Comparison of ENCODE assay signal across 8 cellular contexts in genomic region chr10:71728218-71728737, GRCh38. TPM values are rescaled to one million over a fixed set of nuclear protein-coding genes. Genes with fewer than 3 reads are reported as not detected.
DNase-seq lines count a peak whose midpoint lies in the region; ATAC-seq and TF ChIP-seq lines count a peak whose summit lies in the region.

No MANE protein-coding gene starts in this region.

- peak overlapping the region; percentile 24 to 82 for H3K4me3 Mint-ChIP-seq in CD14-positive monocyte
- no peak overlapping the region for H3K4me3 Mint-ChIP-seq in dendritic cell treated with granulocyte-macrophage colony-stimulating factor and Interleukin-4, amounts not matched to agents 40 ng/mL and 50 ng/mL, for 4 days

- intact Hi-C loops in CD14-positive monocyte (cut with micrococcal nuclease), result loop anchor here (2.0 to 5.0 kb wide), 3 partner anchors 39 to 84 kb away; no protein-coding TSS in a partner anchor
- intact Hi-C loops in dendritic cell treated with granulocyte-macrophage colony-stimulating factor and Interleukin-4, amounts not matched to agents 40 ng/mL and 50 ng/mL, for 4 days (cut with micrococcal nuclease), result loop anchor here (1.0 kb wide), 1 partner anchor 45 kb away; the partner anchor contains the start of gene VSIR
- intact Hi-C loops in sciatic nerve (cut with DNase I), result no loop called here

- peak overlapping the region; percentile 85 for H3K27ac ChIP-seq in HL-60 (replicated peaks)

- no peak for TF ChIP-seq CTCF in CD14-positive monocyte (IDR thresholded peaks at IDR 0.05)
- no peak for TF ChIP-seq CTCF in HL-60 (IDR thresholded peaks at IDR 0.05; ENCODE audit: insufficient read depth, low read length)

- H3K4me1 Mint-ChIP-seq in CD14-positive monocyte, result peaks cover 91% of the 10 kb centered on the region
- peaks cover 94% of the 10 kb centered on the region for H3K4me1 Mint-ChIP-seq in dendritic cell treated with granulocyte-macrophage colony-stimulating factor and Interleukin-4, amounts not matched to agents 40 ng/mL and 50 ng/mL, for 4 days (ENCODE audit: low read depth)

- no peaks in the 10 kb centered on the region for H3K27me3 ChIP-seq in HL-60 (ENCODE audit: insufficient read depth, poor library complexity, severe bottlenecking)

- no peak for DNase-seq in CD14-positive monocyte (ENCODE audit: low spot score)
- DNase-seq in HL-60 (ENCODE audit: low read depth in 1 of 2, low spot score in 1 of 2), result no peak
- no peak for DNase-seq in sciatic nerve (ENCODE audit: low spot score)
- no peak for DNase-seq in pons (ENCODE audit: low spot score)
- DNase-seq in activated CD8-positive, alpha-beta memory T cell treated with anti-CD3 and anti-CD28 coated beads, Interleukin-2, amount 50 U/mL, for 4 hours, result no peak
- DNase-seq in amniotic stem cell (lab: John Stamatoyannopoulos, UW), result no peak

- H3K27ac Mint-ChIP-seq in CD14-positive monocyte, result peak overlapping the region; percentile 92 to 99 (median 97)
- H3K27ac Mint-ChIP-seq in dendritic cell treated with granulocyte-macrophage colony-stimulating factor and Interleukin-4, amounts not matched to agents 40 ng/mL and 50 ng/mL, for 4 days, result peak overlapping the region; percentile 97

- peaks cover 0 to 2% (median 0%) of the 10 kb centered on the region in 3 donors for H3K27me3 Mint-ChIP-seq in CD14-positive monocyte (ENCODE audit: low read depth in 3 of 3)
- H3K27me3 Mint-ChIP-seq in dendritic cell treated with granulocyte-macrophage colony-stimulating factor and Interleukin-4, amounts not matched to agents 40 ng/mL and 50 ng/mL, for 4 days, result no peaks in the 10 kb centered on the region

- H3K9me3 Mint-ChIP-seq in CD14-positive monocyte, result peaks cover 0 to 3% (median 0%) of the 10 kb centered on the region in 7 donors
- H3K9me3 Mint-ChIP-seq in dendritic cell treated with granulocyte-macrophage colony-stimulating factor and Interleukin-4, amounts not matched to agents 40 ng/mL and 50 ng/mL, for 4 days, result no peaks in the 10 kb centered on the region

- H3K36me3 Mint-ChIP-seq in CD14-positive monocyte, result peaks cover 29 to 43% of the 10 kb centered on the region in 2 donors
- H3K36me3 Mint-ChIP-seq in dendritic cell treated with granulocyte-macrophage colony-stimulating factor and Interleukin-4, amounts not matched to agents 40 ng/mL and 50 ng/mL, for 4 days (ENCODE audit: low read depth), result peaks cover 17% of the 10 kb centered on the region

- ATAC-seq in GM19467 (IDR thresholded peaks at IDR 0.05; ENCODE audit: unreplicated experiment) (peak; percentile 29), sciatic nerve (peak; percentile 20)

- no peak overlapping the region for H3K4me3 ChIP-seq in HL-60 (replicated peaks; ENCODE audit: insufficient read depth, low read length)

RNA-seq across cellular contexts. Expression of gene C10orf105, which starts 8.7 kb away (rescaled TPM):
- polyA plus RNA-seq in CD14-positive monocyte, result under 1 TPM; 0.18 to 0.48 TPM
- total RNA-seq in sciatic nerve, result 0.53 TPM

RNA-seq across cellular contexts. Expression of gene VSIR, which starts 45.0 kb away (rescaled TPM):
- polyA plus RNA-seq in CD14-positive monocyte, result 1,000 to 10,000 TPM in 1 of 2 donors, 100 to 1,000 TPM in 1; 801 to 1,133 TPM
- 171 TPM for total RNA-seq in sciatic nerve
